1 cellular context compared by ENCODE assay signal in the genomic region with DNA sequence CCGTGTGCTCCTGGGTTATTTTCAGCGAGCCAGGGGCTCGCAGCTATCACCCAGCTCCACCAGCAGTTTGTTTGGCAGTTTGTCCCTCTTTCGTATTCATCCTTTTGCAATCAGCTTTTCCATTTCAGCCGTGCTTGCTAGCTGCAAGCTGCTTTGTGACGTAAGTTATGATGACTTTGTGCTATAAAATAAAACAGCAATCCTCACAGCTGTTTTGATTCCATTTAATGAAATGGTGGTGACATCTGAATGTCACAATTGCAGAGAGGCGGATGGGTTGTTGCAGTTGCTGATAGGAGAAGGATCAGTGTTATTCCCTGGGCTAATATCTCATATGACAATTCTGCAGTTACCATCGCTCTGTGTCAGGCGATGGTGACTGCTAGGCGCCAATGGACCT.
A peak's percentile ranks its signal among the peaks of the same experiment; 100 is the strongest.
TF ChIP-seq lines count a peak whose summit lies in the region.

No MANE protein-coding gene starts in this region.

TF ChIP-seq in neural cell, 6 proteins besides CTCF, POLR2A, EP300 and RAD21 (continued from another document):
- TF ChIP-seq REST (IDR thresholded peaks at IDR 0.05; ENCODE audit: borderline replicate concordance) (peak; percentile 28), SMC3 (conservative IDR thresholded peaks at IDR 0.05; ENCODE audit: poor library complexity) (peak; percentile 11), EZH2 (IDR thresholded peaks at IDR 0.05; ENCODE audit: borderline replicate concordance, insufficient read depth, low read length, poor library complexity, severe bottlenecking) (no peak)
